26 cellular contexts compared by ENCODE assay signal in genomic region chr2:141595531-141595930, GRCh38.
"Had no signal": no experiment of that assay in that cellular context is flagged by ENCODE, and none has a peak within 500 bp of the region (broad histone marks: within the 10 kb centered on the region; RNA-seq: fewer than 3 reads in every experiment).

No MANE protein-coding gene starts in this region.

- FAIRE-seq: astrocyte, colon, K562 had no signal

- H3K27me3 ChIP-seq: Peyer's patch, SJCRH30 had no signal

- DNase-seq: activated CD4-positive, alpha-beta T cell treated with anti-CD3 and anti-CD28 coated beads for 48 hours; activated CD4-positive, alpha-beta T cell treated with anti-CD3 and anti-CD28 coated beads, Interleukin-2, amount 50 U/mL, for 48 hours; activated CD4-positive, CD25-positive, alpha-beta regulatory T cell treated with anti-CD3 and anti-CD28 coated beads, Interleukin-2, amount 50 U/mL, for 72 hours; activated CD8-positive, alpha-beta memory T cell treated with anti-CD3 and anti-CD28 coated beads, Interleukin-2, amount 10 ng/mL, durations not matched to agents 7 days and 5 days; activated effector memory CD4-positive, alpha-beta T cell treated with anti-CD3 and anti-CD28 coated beads, Interleukin-2, amount 50 U/mL, for 16 hours; activated naive CD4-positive, alpha-beta T cell treated with Interleukin-2 at 50 U/mL for 16 hours; activated naive CD8-positive, alpha-beta T cell treated with anti-CD3 and anti-CD28 coated beads, Interleukin-2, amount 50 U/mL, for 24 hours; activated T-cell treated with anti-CD3 and anti-CD28 coated beads, Interleukin-2, amount 50 U/mL, for 4 hours; amygdala; Karpas-422; MM.1S; NCI-H1105 treated with DMSO at 0.1 percent for 48 hours; NCI-H1436 treated with DMSO at 0.1 percent for 48 hours; NCI-H1930; NCI-H2107; NCI-H526 treated with DMSO at 0.1 percent for 48 hours; NCI-H82; Peyer's patch; Right ventricle myocardium superior; SJCRH30; SK-N-SH; SW 1271 had no signal

- H3K4me3 ChIP-seq: K562, Peyer's patch, SJCRH30 had no signal

- H3K9me3 ChIP-seq: Peyer's patch, SJCRH30, SK-N-SH had no signal

- H3K4me1 ChIP-seq: Peyer's patch, SJCRH30 had no signal

- H3K27ac ChIP-seq: Peyer's patch, RWPE1, SJCRH30 had no signal

- H3K36me3 ChIP-seq: Peyer's patch, SJCRH30 had no signal
